1 cellular context compared by ENCODE assay signal in genomic region chr12:47987411-47988072, GRCh38.
TF ChIP-seq lines count a peak whose summit lies in the region.

No MANE protein-coding gene starts in this region.

TF ChIP-seq in WTC11, 78 proteins besides CTCF, POLR2A, EP300 and RAD21 (continued from another document):
- TF ChIP-seq ATF6 (CRISPR knock-in tag; IDR thresholded peaks at IDR 0.05) (no peak), ZNF512 (CRISPR knock-in tag; IDR thresholded peaks at IDR 0.05; ENCODE audit: borderline replicate concordance) (no peak), TEAD1 (CRISPR knock-in tag; IDR thresholded peaks at IDR 0.05) (no peak), ATF2 (CRISPR knock-in tag; IDR thresholded peaks at IDR 0.05; ENCODE audit: borderline replicate concordance, low read depth) (no peak), SMAD3 (CRISPR knock-in tag; IDR thresholded peaks at IDR 0.05; ENCODE audit: borderline replicate concordance) (no peak), CREB1 (CRISPR knock-in tag; IDR thresholded peaks at IDR 0.05) (no peak)
